ENCODE assay signal across 7 cellular contexts in the genomic region with DNA sequence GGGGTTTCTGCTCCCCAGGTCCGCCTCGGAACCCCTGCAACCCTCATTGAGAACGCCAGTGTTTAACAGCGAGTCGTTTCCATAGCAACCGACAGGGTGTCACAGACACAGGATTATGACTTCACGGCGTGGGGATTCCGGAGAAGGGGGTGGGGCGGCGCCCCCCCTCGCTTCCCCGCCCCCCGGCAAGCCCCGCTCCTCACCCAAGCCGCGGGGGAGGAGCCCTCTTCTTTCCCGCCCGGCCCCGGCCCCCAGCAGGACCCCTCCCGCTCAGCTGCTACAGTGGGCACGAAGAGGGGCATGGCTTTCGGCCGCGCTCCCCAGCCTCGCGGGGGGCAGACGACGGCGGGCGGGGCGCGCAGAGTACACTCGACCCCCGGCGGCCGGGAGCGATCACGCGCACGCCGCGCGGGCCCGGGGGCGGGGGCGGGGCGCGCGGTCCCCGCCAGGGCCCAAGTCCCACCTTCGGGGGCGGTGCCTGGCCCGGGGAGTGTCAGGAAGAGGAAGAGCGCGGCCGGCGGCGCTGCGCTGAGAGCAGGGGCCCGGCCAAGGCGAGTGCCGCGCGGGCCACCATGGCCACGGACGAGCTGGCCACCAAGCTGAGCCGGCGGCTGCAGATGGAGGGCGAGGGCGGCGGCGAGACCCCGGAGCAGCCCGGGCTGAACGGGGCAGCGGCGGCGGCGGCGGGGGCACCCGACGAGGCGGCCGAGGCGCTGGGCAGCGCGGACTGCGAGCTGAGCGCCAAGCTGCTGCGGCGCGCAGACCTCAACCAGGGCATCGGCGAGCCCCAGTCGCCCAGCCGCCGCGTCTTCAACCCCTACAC. TPM values are rescaled to one million over a fixed set of nuclear protein-coding genes. Genes with fewer than 3 reads are reported as not detected.
DNase-seq lines count a peak whose midpoint lies in the region; ATAC-seq and TF ChIP-seq lines count a peak whose summit lies in the region.

A gene with protein sequence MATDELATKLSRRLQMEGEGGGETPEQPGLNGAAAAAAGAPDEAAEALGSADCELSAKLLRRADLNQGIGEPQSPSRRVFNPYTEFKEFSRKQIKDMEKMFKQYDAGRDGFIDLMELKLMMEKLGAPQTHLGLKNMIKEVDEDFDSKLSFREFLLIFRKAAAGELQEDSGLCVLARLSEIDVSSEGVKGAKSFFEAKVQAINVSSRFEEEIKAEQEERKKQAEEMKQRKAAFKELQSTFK (plus strand): TSS at position 489 of the 823 bp plus-strand sequence. CDS start 84 bp downstream, at position 573.

- ATAC-seq in GM18517 (IDR thresholded peaks at IDR 0.05; ENCODE audit: unreplicated experiment) (peak; percentile 68), HG02973 (IDR thresholded peaks at IDR 0.05; ENCODE audit: unreplicated experiment) (peak; percentile 69)

- TF ChIP-seq CTCF in WERI-Rb-1 (IDR thresholded peaks at IDR 0.05; ENCODE audit: low read depth, low read length) (no peak), breast epithelium (IDR thresholded peaks at IDR 0.05) (no peak)

- H3K4me3 ChIP-seq in WERI-Rb-1 (ENCODE audit: low read depth, low read length) (peak within 1 kb of the TSS; percentile 88), breast epithelium (peak within 1 kb of the TSS; percentile 71 to 96 (median 88))

- intact Hi-C loops in breast epithelium (cut with DNase I; ENCODE audit: low total_unique reads) = no loop called here

- H3K27me3 ChIP-seq in WERI-Rb-1 (ENCODE audit: insufficient read depth, low read depth, severe bottlenecking) (no peaks in the 10 kb centered on the region), breast epithelium (no peaks in the 10 kb centered on the region)

- no peaks in the 10 kb centered on the region for H3K9me3 ChIP-seq in WERI-Rb-1 (ENCODE audit: severe bottlenecking)
- no peaks in the 10 kb centered on the region for H3K9me3 ChIP-seq in breast epithelium

- H3K36me3 ChIP-seq in WERI-Rb-1 (peaks cover 25% of the 10 kb centered on the region), breast epithelium (no peaks in the 10 kb centered on the region)

- peak; percentile 92 for DNase-seq in NCI-H2171 (lab: John Stamatoyannopoulos, UW)
- DNase-seq in WERI-Rb-1 = peak; percentile 91
- DNase-seq in breast epithelium (ENCODE audit: low spot score in 2 of 2) = peak; percentile 68 to 69
- DNase-seq in iPS-NIHi7 (ENCODE audit: extremely low spot score) = peak; percentile 90
- peak; percentile 39 for DNase-seq in smooth muscle cell of the brain vasculature (ENCODE audit: low read depth, low spot score)

- no peak for TF ChIP-seq POLR2A in breast epithelium (IDR thresholded peaks at IDR 0.05)

- H3K4me1 ChIP-seq in breast epithelium = peaks cover 0 to 4% of the 10 kb centered on the region in 2 donors

- H3K27ac ChIP-seq in WERI-Rb-1 (peak within 1 kb of the TSS; percentile 87), breast epithelium (peak within 1 kb of the TSS; percentile 82 to 85)

RNA-seq across cellular contexts. Expression of the gene that starts here (rescaled TPM):
- 10 to 100 TPM; 24.9 to 43.9 (median 32.8) TPM for total RNA-seq in breast epithelium

Comparison
In these comparisons a context has a peak if more than half of its experiments do, and no peak if none do; other contexts are left out.
1. Peak in every context shown above with its lines: DNase-seq, ATAC-seq, H3K4me3 ChIP-seq and H3K27ac ChIP-seq.
2. DNase-seq: peak in every context shown above with its lines; median percentile 92 in NCI-H2171; 91 in WERI-Rb-1; 90 in iPS-NIHi7; 68 in breast epithelium; 39 in smooth muscle cell of the brain vasculature.